In the genomic region with DNA sequence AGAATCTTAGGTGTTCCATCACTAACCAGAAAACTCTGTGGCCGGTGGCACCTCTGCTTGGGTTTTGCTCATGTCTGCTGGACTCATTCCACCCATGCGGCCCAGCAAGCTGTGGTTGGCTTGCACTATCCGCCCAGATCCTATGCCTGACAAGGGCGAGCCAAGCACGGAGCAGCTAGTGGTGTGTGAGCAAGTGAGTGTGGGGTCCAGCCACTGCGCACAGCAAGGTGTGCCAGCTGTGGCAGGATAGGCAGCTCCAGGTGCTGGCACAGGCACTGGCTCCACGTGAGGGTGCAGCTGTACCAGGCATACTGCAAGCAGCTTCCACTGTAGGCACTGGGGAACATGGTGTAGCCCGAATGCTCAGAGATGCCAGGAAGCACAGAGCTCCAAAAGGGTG, we compare ENCODE assay signal across 20 cellular contexts.
"Had no signal": no experiment of that assay in that cellular context is flagged by ENCODE, and none has a peak within 500 bp of the region (broad histone marks: within the 10 kb centered on the region; RNA-seq: fewer than 3 reads in every experiment).

No MANE protein-coding gene starts in this region.

- H3K27ac Mint-ChIP-seq: IgD-negative memory B cell had no signal

- H3K27me3 Mint-ChIP-seq: IgD-negative memory B cell had no signal

- H3K27ac ChIP-seq: SJSA1, SK-N-MC had no signal

- H3K27me3 ChIP-seq: SJSA1 had no signal

- FAIRE-seq: RCC 7860 had no signal

- DNase-seq: KBM-7, MV-4-11, NCI-H1048, NCI-H1105, NCI-H1417, NCI-H1436 treated with DMSO at 0.1 percent for 48 hours, NCI-H1694, NCI-H187 treated with DMSO at 0.1 percent for 48 hours, NCI-H2029 treated with DMSO at 0.1 percent for 48 hours, NCI-H2171 treated with DMSO at 0.1 percent for 48 hours, NCI-H524, NCI-H526 treated with DMSO at 0.1 percent for 48 hours, NCI-H748 treated with DMSO at 0.1 percent for 48 hours, Right ventricle myocardium superior, RPMI8226, SIG-M5 had no signal

- H3K36me3 Mint-ChIP-seq: IgD-negative memory B cell had no signal

- H3K4me3 Mint-ChIP-seq: IgD-negative memory B cell had no signal

- H3K9me3 ChIP-seq: SJSA1 had no signal

- H3K4me1 ChIP-seq: SJSA1 had no signal

- H3K36me3 ChIP-seq: SJSA1 had no signal

- H3K4me3 ChIP-seq: SJSA1, SK-N-MC had no signal
